Comparison of ENCODE assay signal across 9 cellular contexts in genomic region chr19:39446365-39447084, GRCh38. TPM values are rescaled to one million over a fixed set of nuclear protein-coding genes. Genes with fewer than 3 reads are reported as not detected.
DNase-seq lines count a peak whose midpoint lies in the region; TF ChIP-seq lines count a peak whose summit lies in the region.
"Had no signal": no experiment of that assay in that cellular context is flagged by ENCODE, and none has a peak within 500 bp of the region (broad histone marks: within the 10 kb centered on the region; RNA-seq: fewer than 3 reads in every experiment).

No MANE protein-coding gene starts in this region.

- H3K27ac ChIP-seq in 22Rv1 (peak overlapping the region; percentile 90), HL-60 (replicated peaks) (peak overlapping the region; percentile 78)

- BruUV-seq in MCF 10A (replicated peaks; lab: Mats Ljungman, UMichigan) = no TSS peak

- peaks cover 32% of the 10 kb centered on the region for H3K4me1 Mint-ChIP-seq in MCF 10A (ENCODE audit: insufficient read depth, unreplicated experiment)
- H3K4me1 Mint-ChIP-seq in mesothelial cell of epicardium = peaks cover 26% of the 10 kb centered on the region

- peak overlapping the region; percentile 81 for H3K4me3 ChIP-seq in HL-60 (replicated peaks; ENCODE audit: insufficient read depth, low read length)

- H3K9me3 Mint-ChIP-seq in MCF 10A (ENCODE audit: unreplicated experiment) (no peaks in the 10 kb centered on the region), mesothelial cell of epicardium (no peaks in the 10 kb centered on the region)

- H3K36me3 Mint-ChIP-seq in MCF 10A (ENCODE audit: insufficient read depth, unreplicated experiment) (peaks cover 48% of the 10 kb centered on the region), mesothelial cell of epicardium (peaks cover 14% of the 10 kb centered on the region)

- DNase-seq in HL-60 (ENCODE audit: low read depth in 1 of 2, low spot score in 1 of 2) = no peak
- DNase-seq in MCF 10A (ENCODE audit: unreplicated experiment) = no peak
- no peak for DNase-seq in mesothelial cell of epicardium (ENCODE audit: low spot score in 2 of 2, unreplicated experiment in 2 of 2)
- DNase-seq in kidney glomerular epithelial cell (lab: John Stamatoyannopoulos, UW) = no peak
- DNase-seq in HCEC 1CT = no peak
- no peak for DNase-seq in NCI-H128 (lab: John Stamatoyannopoulos, UW; ENCODE audit: unreplicated experiment)
- no peak for DNase-seq in stimulated activated CD4-positive, alpha-beta T cell treated with anti-CD3 and anti-CD28 coated beads, Interleukin-4, amount 100 ng/mL, for 24 hours
- DNase-seq: NCI-H1436 treated with DMSO at 0.1 percent for 48 hours had no signal

- CTCF ChIA-PET in MCF 10A (lab: Yijun Ruan, JAX) = interaction anchor here (0.6 to 2.1 kb wide), 5 partner anchors 28 to 1124 kb away, joined by 3 to 14 read pairs (median 3); partner anchors contain the start of gene EID2B

- POLR2A ChIA-PET in MCF 10A (lab: Yijun Ruan, JAX) = interaction anchor here (0.6 to 3.9 kb wide), 11 partner anchors 11 to 999 kb away, joined by 3 to 107 read pairs (median 5); partner anchors contain the start of genes EID2, EID2B, RPS16 and TIMM50

- intact Hi-C loops in MCF 10A (cut with micrococcal nuclease) = no loop called here

- peak overlapping the region; percentile 99 for H3K27ac Mint-ChIP-seq in MCF 10A (ENCODE audit: low read depth, unreplicated experiment)
- peak overlapping the region; percentile 97 for H3K27ac Mint-ChIP-seq in mesothelial cell of epicardium

- H3K27me3 ChIP-seq in HL-60 (ENCODE audit: insufficient read depth, poor library complexity, severe bottlenecking) = no peaks in the 10 kb centered on the region

- H3K27me3 Mint-ChIP-seq in MCF 10A (ENCODE audit: insufficient read depth, unreplicated experiment) (no peaks in the 10 kb centered on the region), mesothelial cell of epicardium (ENCODE audit: low read depth) (no peaks in the 10 kb centered on the region)

- TF ChIP-seq CTCF in 22Rv1 (IDR thresholded peaks at IDR 0.05) = no peak
- TF ChIP-seq CTCF in HL-60 (IDR thresholded peaks at IDR 0.05; ENCODE audit: insufficient read depth, low read length) = no peak
- TF ChIP-seq CTCF in MCF 10A (IDR thresholded peaks at IDR 0.05; ENCODE audit: unreplicated experiment) = no peak
- no peak for TF ChIP-seq CTCF in mesothelial cell of epicardium (IDR thresholded peaks at IDR 0.05; ENCODE audit: unreplicated experiment)

- H3K4me3 Mint-ChIP-seq in MCF 10A (ENCODE audit: unreplicated experiment) = peak overlapping the region; percentile 93
- H3K4me3 Mint-ChIP-seq in mesothelial cell of epicardium = peak overlapping the region; percentile 92

RNA-seq across cellular contexts. Expression of gene SUPT5H, which starts 1.1 kb away (rescaled TPM):
- total RNA-seq in MCF 10A (2022) (122 and 165 TPM in 2 replicates), mesothelial cell of epicardium (127 to 136 TPM (median 129 TPM) in 3 replicates)

RNA-seq across cellular contexts. Expression of gene RPS16, which starts 10.8 kb away (rescaled TPM):
- total RNA-seq in MCF 10A (2022) (2,837 and 2,909 TPM in 2 replicates), mesothelial cell of epicardium (1,616 to 1,722 TPM (median 1,707 TPM) in 3 replicates)

RNA-seq across cellular contexts. Expression of gene PLEKHG2, which starts 34.1 kb away (rescaled TPM):
- total RNA-seq in MCF 10A (2022) (19.2 and 19.6 TPM in 2 replicates), mesothelial cell of epicardium (160 to 172 TPM (median 164 TPM) in 3 replicates)

RNA-seq across cellular contexts. Expression of gene TIMM50, which starts 34.1 kb away (rescaled TPM):
- 71.2 and 94.2 TPM in 2 replicates for total RNA-seq in MCF 10A (2022)
- total RNA-seq in mesothelial cell of epicardium = 69.3 to 78.9 TPM (median 70.7 TPM) in 3 replicates

RNA-seq across cellular contexts. Expression of gene ZFP36, which starts 39.9 kb away (rescaled TPM):
- total RNA-seq in MCF 10A (2022) (83.7 and 98.4 TPM in 2 replicates), mesothelial cell of epicardium (111 to 113 TPM (median 111 TPM) in 3 replicates)
